In genomic region chr10:67521546-67521945, GRCh38 we compare ENCODE assay signal across 9 cellular contexts.
"Had no signal": no experiment of that assay in that cellular context is flagged by ENCODE, and none has a peak within 500 bp of the region (broad histone marks: within the 10 kb centered on the region; RNA-seq: fewer than 3 reads in every experiment).

No MANE protein-coding gene starts in this region.

- H3K4me3 ChIP-seq: heart left ventricle, right atrium auricular region, skin epidermis, transverse colon had no signal

- H3K27me3 ChIP-seq: heart left ventricle, right atrium auricular region, transverse colon had no signal

- ATAC-seq: natural killer cell treated with Interleukin-12 subunit alpha and Interleukin-12 subunit beta and Interleukin-15 and Interleukin-18, amount 100 ng/mL, for 72 hours had no signal

- H3K27ac ChIP-seq: right atrium auricular region, skin epidermis, transverse colon had no signal

- H3K9me3 ChIP-seq: heart left ventricle, right atrium auricular region, transverse colon had no signal

- DNase-seq: activated gamma-delta T cell; activated T-cell treated with anti-CD3 and anti-CD28 coated beads, Interleukin-2, amount 50 U/mL, for 4 hours; stimulated activated CD4-positive, alpha-beta T cell treated with anti-CD3 and anti-CD28 coated beads, Interleukin-4, amount 100 ng/mL, for 1 hour; stimulated activated naive B cell treated with anti-CD40 and anti-IgM and Interleukin-4, amounts not matched to agents 10 μg/mL and 1 μg/mL and 100 μg/mL, for 72 hours had no signal

- H3K4me1 ChIP-seq: right atrium auricular region had no signal

- H3K36me3 ChIP-seq: right atrium auricular region, transverse colon had no signal
